ENCODE assay signal across 2 cellular contexts in genomic region chr18:46374850-46375249, GRCh38.
TF ChIP-seq lines count a peak whose summit lies in the region.

No MANE protein-coding gene starts in this region.

TF ChIP-seq in SK-N-SH, 30 proteins besides CTCF, POLR2A, EP300 and RAD21 (continued from another document):
- TF ChIP-seq PBX3 (IDR thresholded peaks at IDR 0.05) (no peak), USF2 (IDR thresholded peaks at IDR 0.05; ENCODE audit: borderline replicate concordance, low read depth, low read length) (no peak), FOSL2 (IDR thresholded peaks at IDR 0.05; ENCODE audit: borderline replicate concordance, low read depth) (no peak), IRF3 (IDR thresholded peaks at IDR 0.05; ENCODE audit: low read depth, low read length) (no peak), SMC3 (IDR thresholded peaks at IDR 0.05; ENCODE audit: low read depth, low read length) (no peak), REST (IDR thresholded peaks at IDR 0.05; ENCODE audit: low read depth, low read length) (no peak), MAX (IDR thresholded peaks at IDR 0.05; ENCODE audit: low read depth) (no peak), TAF1 (IDR thresholded peaks at IDR 0.05; ENCODE audit: borderline replicate concordance, low read depth, low read length) (no peak), MEF2A (IDR thresholded peaks at IDR 0.05; ENCODE audit: borderline replicate concordance, low read depth) (no peak), ELF1 (IDR thresholded peaks at IDR 0.05) (no peak), RXRA (IDR thresholded peaks at IDR 0.05; ENCODE audit: borderline replicate concordance, low read depth) (no peak), RCOR1 (IDR thresholded peaks at IDR 0.05; ENCODE audit: low read length) (no peak), EZH2phosphoT487 (IDR thresholded peaks at IDR 0.05; ENCODE audit: borderline replicate concordance, low read depth) (no peak), MXI1 (IDR thresholded peaks at IDR 0.05; ENCODE audit: low read depth, low read length) (no peak)

TF ChIP-seq in SK-N-SH treated with all-trans-retinoic acid at 6 μM for 48 hours, 23 proteins besides CTCF, POLR2A, EP300 and RAD21 (continued from another document):
- no peak for TF ChIP-seq POU6F1 (CRISPR knock-in tag; IDR thresholded peaks at IDR 0.05; ENCODE audit: borderline replicate concordance, low read depth)
- no peak for TF ChIP-seq OSR1 (CRISPR knock-in tag; IDR thresholded peaks at IDR 0.05)
- no peak for TF ChIP-seq ISL1 (CRISPR knock-in tag; IDR thresholded peaks at IDR 0.05)
- TF ChIP-seq BACH2 (CRISPR knock-in tag; IDR thresholded peaks at IDR 0.05; ENCODE audit: borderline replicate concordance): no peak
